In the genomic region with DNA sequence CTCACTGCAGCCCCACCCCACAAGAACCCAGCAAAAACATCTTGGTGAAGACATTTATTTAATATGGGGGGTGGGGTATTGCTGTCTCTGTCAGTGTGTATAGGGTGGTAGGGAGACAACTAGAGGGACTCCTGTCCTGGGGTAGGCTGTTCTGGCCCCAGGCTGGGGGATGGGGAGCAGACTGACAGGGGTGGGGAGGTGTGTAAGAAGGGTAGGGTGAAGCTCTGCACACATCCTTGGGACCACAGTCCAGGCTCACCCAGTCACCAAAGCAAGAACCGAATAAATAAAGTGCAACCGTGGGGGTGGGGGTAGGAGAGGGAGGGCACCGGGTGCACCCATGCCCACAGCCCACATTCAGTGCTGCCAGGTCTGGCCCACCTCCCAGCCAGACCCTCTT, we compare ENCODE assay signal across 39 cellular contexts. TPM values are rescaled to one million over a fixed set of nuclear protein-coding genes. Genes with fewer than 3 reads are reported as not detected.
"Had no signal": no experiment of that assay in that cellular context is flagged by ENCODE, and none has a peak within 500 bp of the region (broad histone marks: within the 10 kb centered on the region; RNA-seq: fewer than 3 reads in every experiment).

No MANE protein-coding gene starts in this region.

- H3K27me3 ChIP-seq: MG63 had no signal

- H3K4me2 ChIP-seq: KMS-11 had no signal

- H3K4me3 ChIP-seq: MG63 had no signal

- H3K27ac ChIP-seq: KMS-11 had no signal

- H3K9me3 ChIP-seq: MG63 had no signal

- H3K9ac ChIP-seq: KMS-11 had no signal

- DNase-seq: Karpas-422, Kasumi-1, KBM-7, KG1, MG63, MM.1S, MV-4-11, NCI-H1048, NCI-H1092, NCI-H1092 treated with DMSO at 0.1 percent for 48 hours, NCI-H1105, NCI-H1105 treated with DMSO at 0.1 percent for 48 hours, NCI-H1417, NCI-H1417 treated with DMSO at 0.1 percent for 48 hours, NCI-H1436, NCI-H1436 treated with DMSO at 0.1 percent for 48 hours, NCI-H146, NCI-H1694, NCI-H1694 treated with DMSO at 0.1 percent for 48 hours, NCI-H187, NCI-H187 treated with DMSO at 0.1 percent for 48 hours, NCI-H1930, NCI-H2029, NCI-H2029 treated with DMSO at 0.1 percent for 48 hours, NCI-H2081, NCI-H2081 treated with DMSO at 0.1 percent for 48 hours, NCI-H2107, NCI-H2171, NCI-H2171 treated with DMSO at 0.1 percent for 48 hours, NCI-H2227 treated with DMSO at 0.1 percent for 48 hours, NCI-H226, NCI-H345, NCI-H446, NCI-H446 treated with DMSO at 0.1 percent for 48 hours, NCI-H510A had no signal

RNA-seq across cellular contexts. Expression of gene HPX, which starts 7.8 kb away (rescaled TPM):
- total RNA-seq: LHCN-M2, M059J, NCI-H460 had no signal
